ENCODE assay signal across 11 cellular contexts in genomic region chr9:92327283-92327850, GRCh38. TPM values are rescaled to one million over a fixed set of nuclear protein-coding genes. Genes with fewer than 3 reads are reported as not detected.
DNase-seq lines count a peak whose midpoint lies in the region; ATAC-seq and TF ChIP-seq lines count a peak whose summit lies in the region.
"Had no signal": no experiment of that assay in that cellular context is flagged by ENCODE, and none has a peak within 500 bp of the region (broad histone marks: within the 10 kb centered on the region; RNA-seq: fewer than 3 reads in every experiment).

No MANE protein-coding gene starts in this region.

- no peaks in the 10 kb centered on the region for H3K9me3 ChIP-seq in Loucy (ENCODE audit: insufficient read depth, low read depth, low read length)
- H3K9me3 ChIP-seq: sigmoid colon had no signal

- H3K4me1 ChIP-seq in Loucy (ENCODE audit: insufficient read depth, low read length, poor library complexity, severe bottlenecking), result peaks cover 39% of the 10 kb centered on the region

- peak overlapping the region; percentile 89 for H3K4me2 ChIP-seq in Loucy (ENCODE audit: low read depth, low read length, poor library complexity, severe bottlenecking)

- H3K9me2 ChIP-seq in Loucy (replicated peaks; ENCODE audit: low read depth, low read length), result no peaks in the 10 kb centered on the region

- H3K4me3 Mint-ChIP-seq in activated CD4-positive, alpha-beta T cell treated with anti-CD3 and anti-CD28 coated beads, Interleukin-2, amount 10 ng/mL, durations not matched to agents 7 days and 5 days, result peak overlapping the region; percentile 99
- peak overlapping the region; percentile 90 for H3K4me3 Mint-ChIP-seq in activated naive CD8-positive, alpha-beta T cell treated with anti-CD3 and anti-CD28 coated beads for 36 hours
- peak overlapping the region; percentile 97 for H3K4me3 Mint-ChIP-seq in nephron progenitor cell

- TF ChIP-seq CTCF in Loucy (conservative IDR thresholded peaks at IDR 0.05; ENCODE audit: low read length), result no peak
- TF ChIP-seq CTCF in nephron progenitor cell (IDR thresholded peaks at IDR 0.05), result no peak

- POLR2A ChIA-PET in activated CD4-positive, alpha-beta T cell treated with anti-CD3 and anti-CD28 coated beads, Interleukin-2, amount 10 ng/mL, durations not matched to agents 7 days and 5 days (lab: Charles Lee), result no interaction called here

- no peak for DNase-seq in activated CD4-positive, alpha-beta T cell treated with anti-CD3 and anti-CD28 coated beads, Interleukin-2, amount 10 ng/mL, durations not matched to agents 7 days and 5 days
- DNase-seq in activated CD4-positive, alpha-beta T cell treated with anti-CD3 and anti-CD28 coated beads for 48 hours, result no peak
- DNase-seq in activated naive CD8-positive, alpha-beta T cell treated with anti-CD3 and anti-CD28 coated beads for 36 hours, result no peak
- DNase-seq in nephron progenitor cell, result no peak
- DNase-seq: NCI-H1048, sigmoid colon, T1000 had no signal

- H3K36me3 ChIP-seq in Loucy (ENCODE audit: insufficient read depth, low read length), result no peaks in the 10 kb centered on the region; the same call in 1 of the 2 replicates

- no peaks in the 10 kb centered on the region for H3F3A ChIP-seq in Loucy (ENCODE audit: low read depth)

- H3K9me3 Mint-ChIP-seq in activated CD4-positive, alpha-beta T cell treated with anti-CD3 and anti-CD28 coated beads, Interleukin-2, amount 10 ng/mL, durations not matched to agents 7 days and 5 days, result no peaks in the 10 kb centered on the region
- no peaks in the 10 kb centered on the region for H3K9me3 Mint-ChIP-seq in activated naive CD8-positive, alpha-beta T cell treated with anti-CD3 and anti-CD28 coated beads for 36 hours
- H3K9me3 Mint-ChIP-seq in nephron progenitor cell, result no peaks in the 10 kb centered on the region

- H3K4me1 Mint-ChIP-seq in activated CD4-positive, alpha-beta T cell treated with anti-CD3 and anti-CD28 coated beads, Interleukin-2, amount 10 ng/mL, durations not matched to agents 7 days and 5 days, result peaks cover 41% of the 10 kb centered on the region
- H3K4me1 Mint-ChIP-seq in activated naive CD8-positive, alpha-beta T cell treated with anti-CD3 and anti-CD28 coated beads for 36 hours, result peaks cover 29% of the 10 kb centered on the region
- H3K4me1 Mint-ChIP-seq in nephron progenitor cell, result peaks cover 25% of the 10 kb centered on the region

- no peaks in the 10 kb centered on the region for H4K20me1 ChIP-seq in Loucy (ENCODE audit: insufficient read depth, low read length, poor library complexity, severe bottlenecking)

- peak overlapping the region; percentile 88 for H3K9ac ChIP-seq in Loucy (ENCODE audit: low read depth, low read length, poor library complexity, severe bottlenecking)

- peak overlapping the region; percentile 90 for H3K4me3 ChIP-seq in Loucy (ENCODE audit: low read length, poor library complexity, severe bottlenecking)

- ATAC-seq in HG03175 (IDR thresholded peaks at IDR 0.05; ENCODE audit: unreplicated experiment) (no peak), GM21367 (IDR thresholded peaks at IDR 0.05; ENCODE audit: unreplicated experiment) (no peak), HG03095 (IDR thresholded peaks at IDR 0.05; ENCODE audit: unreplicated experiment) (no peak)

- H3K27me3 Mint-ChIP-seq in activated CD4-positive, alpha-beta T cell treated with anti-CD3 and anti-CD28 coated beads, Interleukin-2, amount 10 ng/mL, durations not matched to agents 7 days and 5 days, result no peaks in the 10 kb centered on the region
- no peaks in the 10 kb centered on the region for H3K27me3 Mint-ChIP-seq in activated naive CD8-positive, alpha-beta T cell treated with anti-CD3 and anti-CD28 coated beads for 36 hours
- H3K27me3 Mint-ChIP-seq in nephron progenitor cell (ENCODE audit: low read depth, poor library complexity), result no peaks in the 10 kb centered on the region

- H3K36me3 Mint-ChIP-seq in activated CD4-positive, alpha-beta T cell treated with anti-CD3 and anti-CD28 coated beads, Interleukin-2, amount 10 ng/mL, durations not matched to agents 7 days and 5 days (ENCODE audit: low read depth), result peaks cover 11% of the 10 kb centered on the region
- peaks cover 18% of the 10 kb centered on the region for H3K36me3 Mint-ChIP-seq in activated naive CD8-positive, alpha-beta T cell treated with anti-CD3 and anti-CD28 coated beads for 36 hours
- H3K36me3 Mint-ChIP-seq in nephron progenitor cell (ENCODE audit: low read depth), result peaks cover 6% of the 10 kb centered on the region

- H3K79me2 ChIP-seq in Loucy (ENCODE audit: insufficient read depth, low read length), result peaks cover 67% of the 10 kb centered on the region

- no peaks in the 10 kb centered on the region for H3K27me3 ChIP-seq in Loucy (ENCODE audit: insufficient read depth, low read length, poor library complexity, severe bottlenecking)
- H3K27me3 ChIP-seq: sigmoid colon had no signal

- CTCF ChIA-PET in activated CD4-positive, alpha-beta T cell treated with anti-CD3 and anti-CD28 coated beads, Interleukin-2, amount 10 ng/mL, durations not matched to agents 7 days and 5 days (lab: Charles Lee), result interaction anchor here (1.4 kb wide), 1 partner anchor 23 kb away, joined by 3 read pairs; no protein-coding TSS in a partner anchor

- no peak overlapping the region for H3K27ac Mint-ChIP-seq in activated CD4-positive, alpha-beta T cell treated with anti-CD3 and anti-CD28 coated beads, Interleukin-2, amount 10 ng/mL, durations not matched to agents 7 days and 5 days
- H3K27ac Mint-ChIP-seq in activated naive CD8-positive, alpha-beta T cell treated with anti-CD3 and anti-CD28 coated beads for 36 hours, result no peak overlapping the region
- H3K27ac Mint-ChIP-seq in nephron progenitor cell, result no peak overlapping the region

- H2AFZ ChIP-seq in Loucy (ENCODE audit: low read length), result no peak overlapping the region

RNA-seq across cellular contexts. Expression of gene CENPP, which starts 1.6 kb away (rescaled TPM):
- 10 to 100 TPM; 23.3 to 31.6 TPM for total RNA-seq in activated CD4-positive, alpha-beta T cell treated with anti-CD3 and anti-CD28 coated beads, Interleukin-2, amount 10 ng/mL, durations not matched to agents 7 days and 5 days
- total RNA-seq in activated naive CD8-positive, alpha-beta T cell treated with anti-CD3 and anti-CD28 coated beads for 36 hours, result 10 to 100 TPM; 26.5 to 27.0 TPM

RNA-seq across cellular contexts. Expression of gene NOL8, which starts 2.2 kb away (rescaled TPM):
- 10 to 100 TPM; 58.0 to 73.0 TPM for total RNA-seq in activated CD4-positive, alpha-beta T cell treated with anti-CD3 and anti-CD28 coated beads, Interleukin-2, amount 10 ng/mL, durations not matched to agents 7 days and 5 days
- total RNA-seq in activated naive CD8-positive, alpha-beta T cell treated with anti-CD3 and anti-CD28 coated beads for 36 hours, result 10 to 100 TPM; 65.0 to 73.3 TPM

RNA-seq across cellular contexts. Expression of gene IARS1, which starts 33.9 kb away (rescaled TPM):
- 100 to 1,000 TPM; 123 to 128 TPM for total RNA-seq in activated CD4-positive, alpha-beta T cell treated with anti-CD3 and anti-CD28 coated beads, Interleukin-2, amount 10 ng/mL, durations not matched to agents 7 days and 5 days
- 100 to 1,000 TPM; 280 TPM for total RNA-seq in activated naive CD8-positive, alpha-beta T cell treated with anti-CD3 and anti-CD28 coated beads for 36 hours
